Comparison of ENCODE assay signal across 20 cellular contexts in genomic region chr3:153096611-153097200, GRCh38.
DNase-seq lines count a peak whose midpoint lies in the region; ATAC-seq and TF ChIP-seq lines count a peak whose summit lies in the region.
"Had no signal": no experiment of that assay in that cellular context is flagged by ENCODE, and none has a peak within 500 bp of the region (broad histone marks: within the 10 kb centered on the region; RNA-seq: fewer than 3 reads in every experiment).

No MANE protein-coding gene starts in this region.

- no peaks in the 10 kb centered on the region for H3K9me3 ChIP-seq in esophagus (ENCODE audit: control insufficient read depth in 2 of 2, insufficient read depth in 1 of 2, low read depth in 1 of 2, low read length in 1 of 2)
- no peaks in the 10 kb centered on the region for H3K9me3 ChIP-seq in mucosa of rectum (ENCODE audit: control insufficient read depth in 2 of 2, low read length in 2 of 2)
- H3K9me3 ChIP-seq in psoas muscle = no peaks in the 10 kb centered on the region
- H3K9me3 ChIP-seq: Peyer's patch had no signal

- DNase-seq in Caki2 (ENCODE audit: low read depth) (peak; percentile 79), NCI-H69 (lab: John Stamatoyannopoulos, UW) (peak; percentile 80), AG20443 (ENCODE audit: low spot score) (no peak), psoas muscle (no peak), NCI-H2029 treated with DMSO at 0.1 percent for 48 hours (lab: John Stamatoyannopoulos, UW) (no peak)
- no peak for DNase-seq in stimulated activated CD8-positive, alpha-beta memory T cell treated with anti-CD3 and anti-CD28 coated beads, Interleukin-4, amount 100 ng/mL, for 48 hours
- DNase-seq: 8988T, C1 segment of cervical spinal cord, DMS79 treated with DMSO at 0.1 percent for 48 hours, GDM1, GM23248, KBM-7, NCI-H1092 treated with DMSO at 0.1 percent for 48 hours, NCI-H1694, NCI-H446 treated with DMSO at 0.1 percent for 48 hours, NCI-H82, Peyer's patch, SHP77 had no signal

- H3K9ac ChIP-seq in mucosa of rectum (ENCODE audit: low read depth in 1 of 2, low read length in 2 of 2) = no peak overlapping the region
- H3K9ac ChIP-seq: GM23248 had no signal

- peak overlapping the region; percentile 12 to 64 for H3K27ac ChIP-seq in esophagus (ENCODE audit: low read depth in 2 of 2, low read length in 1 of 2)
- peak overlapping the region; percentile 67 to 85 for H3K27ac ChIP-seq in mucosa of rectum (ENCODE audit: low read depth in 2 of 2, low read length in 2 of 2)
- H3K27ac ChIP-seq in psoas muscle = no peak overlapping the region
- H3K27ac ChIP-seq: GM23248, Peyer's patch had no signal

- H3K36me3 ChIP-seq in esophagus (ENCODE audit: control insufficient read depth in 2 of 2, insufficient read depth in 2 of 2, low read length in 1 of 2) = no peaks in the 10 kb centered on the region
- H3K36me3 ChIP-seq in mucosa of rectum (ENCODE audit: control insufficient read depth in 2 of 2, insufficient read depth in 2 of 2, low read length in 2 of 2) = no peaks in the 10 kb centered on the region
- no peaks in the 10 kb centered on the region for H3K36me3 ChIP-seq in psoas muscle (ENCODE audit: insufficient read depth in 1 of 2, low read depth in 1 of 2)
- H3K36me3 ChIP-seq: Peyer's patch had no signal

- intact Hi-C loops in psoas muscle (cut with DNase I) = no loop called here

- ATAC-seq in psoas muscle = no peak

- in situ Hi-C loops in Caki2 (cut with HindIII; ENCODE audit: low pct_unique_long_range_greater_than_20kb, low sequenced_read_pairs) = no loop called here

- TF ChIP-seq CTCF in psoas muscle (IDR thresholded peaks at IDR 0.05) = no peak

- WGBS in esophagus, 2 donors = 61 to 66% methylated on average over 8 of the region's 8 CpGs
- 76 to 81% (median 79%) methylated on average over 8 of the region's 8 CpGs for WGBS in psoas muscle, 3 donors

- no peaks in the 10 kb centered on the region for H3K4me1 ChIP-seq in esophagus (ENCODE audit: control insufficient read depth in 2 of 2, insufficient read depth in 2 of 2, low read length in 1 of 2)
- H3K4me1 ChIP-seq in mucosa of rectum (ENCODE audit: control insufficient read depth in 2 of 2, insufficient read depth in 2 of 2, low read length in 2 of 2) = peaks cover 9 to 12% of the 10 kb centered on the region in 2 donors
- no peaks in the 10 kb centered on the region for H3K4me1 ChIP-seq in psoas muscle
- H3K4me1 ChIP-seq: Peyer's patch had no signal

- H3K4me3 ChIP-seq in esophagus (ENCODE audit: low read depth in 1 of 2, low read length in 2 of 2) = no peak overlapping the region
- peak overlapping the region in 1 of 2 donors; percentile 38 for H3K4me3 ChIP-seq in mucosa of rectum (ENCODE audit: low read length in 2 of 2)
- no peak overlapping the region for H3K4me3 ChIP-seq in psoas muscle
- H3K4me3 ChIP-seq: GM23248, Peyer's patch had no signal

- H3K27me3 ChIP-seq in esophagus (ENCODE audit: control insufficient read depth in 1 of 2, insufficient read depth in 2 of 2, low read length in 2 of 2) (no peaks in the 10 kb centered on the region), mucosa of rectum (ENCODE audit: control insufficient read depth in 2 of 2, insufficient read depth in 2 of 2, low read length in 2 of 2) (no peaks in the 10 kb centered on the region), psoas muscle (ENCODE audit: insufficient read depth in 3 of 3, low read length in 2 of 3) (no peaks in the 10 kb centered on the region)
- H3K27me3 ChIP-seq: Peyer's patch had no signal

Comparison
In these comparisons a context has a peak if more than half of its experiments do, and no peak if none do; other contexts are left out.
1. DNase-seq: peak in Caki2 (single experiment) and NCI-H69 (single experiment); none in AG20443 (single experiment), psoas muscle (0 of 2), NCI-H2029 treated with DMSO at 0.1 percent for 48 hours (single experiment) and stimulated activated CD8-positive, alpha-beta memory T cell treated with anti-CD3 and anti-CD28 coated beads, Interleukin-4, amount 100 ng/mL, for 48 hours (single experiment).